ENCODE assay signal across 8 cellular contexts in genomic region chr7:16420649-16421332, GRCh38. TPM values are rescaled to one million over a fixed set of nuclear protein-coding genes. Genes with fewer than 3 reads are reported as not detected.
A peak's percentile ranks its signal among the peaks of the same experiment; 100 is the strongest.
DNase-seq lines count a peak whose midpoint lies in the region; ATAC-seq and TF ChIP-seq lines count a peak whose summit lies in the region.

No MANE protein-coding gene starts in this region.

- H3K27me3 ChIP-seq in prostate gland (replicated peaks; ENCODE audit: insufficient read depth), result no peaks in the 10 kb centered on the region

- intact Hi-C loops in left ventricle myocardium superior (cut with micrococcal nuclease) (no loop called here), prostate gland (cut with DNase I) (loop anchor here (5.0 kb wide), 1 partner anchor 227 kb away; the partner anchor contains the start of genes ANKMY2 and BZW2)

- peak; percentile 35 for DNase-seq in GM12864 (ENCODE audit: low read depth)
- peak; percentile 87 for DNase-seq in NCI-H1436 (lab: John Stamatoyannopoulos, UW)
- peak; percentile 54 to 92 (median 72) for DNase-seq in T-helper 1 cell
- peak; percentile 80 for DNase-seq in amniotic stem cell (lab: John Stamatoyannopoulos, UW)
- peak; percentile 91 for DNase-seq in left ventricle myocardium superior
- DNase-seq in prostate gland (ENCODE audit: low spot score), result peak; percentile 84
- DNase-seq in ureter (ENCODE audit: low spot score), result peak; percentile 90

- no peaks in the 10 kb centered on the region for H3K36me3 ChIP-seq in prostate gland

- WGBS in prostate gland, result under 1% methylated on average over 38 of the region's 56 CpGs

- TF ChIP-seq POLR2A in prostate gland (IDR thresholded peaks at IDR 0.05), result peak; percentile 83

- peak; percentile 87 for ATAC-seq in HG02642 (IDR thresholded peaks at IDR 0.05; ENCODE audit: poor library complexity, unreplicated experiment)
- ATAC-seq in left ventricle myocardium superior, result peak; percentile 93

- peak overlapping the region; percentile 94 for H3K27ac ChIP-seq in prostate gland

- H3K9me3 ChIP-seq in prostate gland, result no peaks in the 10 kb centered on the region

- peak overlapping the region; percentile 42 for H3K4me3 ChIP-seq in GM12864 (ENCODE audit: low read depth, low read length)
- H3K4me3 ChIP-seq in prostate gland, result peak overlapping the region; percentile 51 to 54

- no peaks in the 10 kb centered on the region for H3K4me1 ChIP-seq in prostate gland (replicated peaks)

- TF ChIP-seq CTCF in GM12864 (IDR thresholded peaks at IDR 0.05; ENCODE audit: low read depth, low read length, missing control alignments) (no peak), prostate gland (IDR thresholded peaks at IDR 0.05) (peak in 1 of 4 experiments; percentile 38)

RNA-seq across cellular contexts. Expression of gene CRPPA, which starts 0.5 kb away (rescaled TPM):
- total RNA-seq in left ventricle myocardium superior, result 7.5 TPM
- 1 to 10 TPM; 1.6 to 3.7 TPM for total RNA-seq in prostate gland
- 3.6 TPM for total RNA-seq in ureter

RNA-seq across cellular contexts. Expression of gene SOSTDC1, which starts 44.7 kb away (rescaled TPM):
- total RNA-seq in left ventricle myocardium superior (1.4 TPM), prostate gland (1 to 10 TPM; 2.3 to 3.0 TPM), ureter (not detected)

Comparison
In these comparisons a context has a peak if more than half of its experiments do, and no peak if none do; other contexts are left out.
1. Peak in every context shown above with its lines: DNase-seq, ATAC-seq, H3K4me3 ChIP-seq and H3K27ac ChIP-seq.
2. DNase-seq: peak in every context shown above with its lines; median percentile 91 in left ventricle myocardium superior; 90 in ureter; 87 in NCI-H1436; 84 in prostate gland; 80 in amniotic stem cell; 72 in T-helper 1 cell; 35 in GM12864.